15 cellular contexts compared by ENCODE assay signal in genomic region chr3:127745656-127746399, GRCh38.
DNase-seq lines count a peak whose midpoint lies in the region; ATAC-seq and TF ChIP-seq lines count a peak whose summit lies in the region.
"Had no signal": no experiment of that assay in that cellular context is flagged by ENCODE, and none has a peak within 500 bp of the region (broad histone marks: within the 10 kb centered on the region; RNA-seq: fewer than 3 reads in every experiment).

No MANE protein-coding gene starts in this region.

- H3K27me3 Mint-ChIP-seq in mesothelial cell of epicardium (ENCODE audit: low read depth): no peaks in the 10 kb centered on the region
- H3K27me3 Mint-ChIP-seq: B cell had no signal

- peak overlapping the region; percentile 82 for H3K27ac Mint-ChIP-seq in mesothelial cell of epicardium
- H3K27ac Mint-ChIP-seq: activated naive CD8-positive, alpha-beta T cell treated with anti-CD3 and anti-CD28 coated beads for 36 hours; B cell; stimulated activated naive CD8-positive, alpha-beta T cell treated with anti-CD3 and anti-CD28 coated beads, Interleukin-15, Interleukin-2, amounts not matched to agents 100 ng/mL and 50 ng/mL, for 24 hours had no signal

- no peaks in the 10 kb centered on the region for H3K9me3 Mint-ChIP-seq in mesothelial cell of epicardium
- H3K9me3 Mint-ChIP-seq: activated naive CD8-positive, alpha-beta T cell treated with anti-CD3 and anti-CD28 coated beads for 36 hours; stimulated activated naive CD8-positive, alpha-beta T cell treated with anti-CD3 and anti-CD28 coated beads, Interleukin-15, Interleukin-2, amounts not matched to agents 100 ng/mL and 50 ng/mL, for 24 hours had no signal

- H3K36me3 ChIP-seq in KMS-11 (ENCODE audit: insufficient read depth) (no peaks in the 10 kb centered on the region), thoracic aorta (no peaks in the 10 kb centered on the region)

- H3K79me2 ChIP-seq in KMS-11 (ENCODE audit: insufficient read depth, low read depth): no peaks in the 10 kb centered on the region

- H3K9ac ChIP-seq in KMS-11: no peak overlapping the region

- H3K9me3 ChIP-seq in thoracic aorta: no peaks in the 10 kb centered on the region

- in situ Hi-C loops in ACHN (cut with HindIII; ENCODE audit: low pct_ligation_motif_present, low pct_unique_long_range_greater_than_20kb, low sequenced_read_pairs): no loop called here

- no peaks in the 10 kb centered on the region for H3K27me3 ChIP-seq in KMS-11 (ENCODE audit: insufficient read depth, low read depth)
- H3K27me3 ChIP-seq in thoracic aorta (replicated peaks; ENCODE audit: insufficient read depth): no peaks in the 10 kb centered on the region

- DNase-seq in mesothelial cell of epicardium (ENCODE audit: low spot score in 2 of 2, unreplicated experiment in 2 of 2): no peak
- no peak for DNase-seq in thoracic aorta (ENCODE audit: low spot score)
- no peak for DNase-seq in ACHN
- DNase-seq in stimulated activated naive CD4-positive, alpha-beta T cell treated with Interleukin-2 at 50 U/mL for 16 hours (lab: John Stamatoyannopoulos, UW): no peak
- DNase-seq: activated CD4-positive, alpha-beta T cell treated with anti-CD3 and anti-CD28 coated beads, Interleukin-2, amount 50 U/mL, for 1 hour; activated naive CD8-positive, alpha-beta T cell treated with anti-CD3 and anti-CD28 coated beads for 36 hours; kidney glomerular epithelial cell; MM.1S; NCI-H1694 treated with DMSO at 0.1 percent for 48 hours; NCI-H446 had no signal

- H3K36me3 Mint-ChIP-seq in mesothelial cell of epicardium: no peaks in the 10 kb centered on the region
- H3K36me3 Mint-ChIP-seq: activated naive CD8-positive, alpha-beta T cell treated with anti-CD3 and anti-CD28 coated beads for 36 hours had no signal

- no peak overlapping the region for H3K4me3 Mint-ChIP-seq in mesothelial cell of epicardium
- H3K4me3 Mint-ChIP-seq: activated naive CD8-positive, alpha-beta T cell treated with anti-CD3 and anti-CD28 coated beads for 36 hours; B cell; stimulated activated naive CD8-positive, alpha-beta T cell treated with anti-CD3 and anti-CD28 coated beads, Interleukin-15, Interleukin-2, amounts not matched to agents 100 ng/mL and 50 ng/mL, for 24 hours had no signal

- ATAC-seq in thoracic aorta (ENCODE audit: insufficient number of reproducible peaks, low FRiP score, low read depth) (no peak), HG02970 (IDR thresholded peaks at IDR 0.05; ENCODE audit: low FRiP score, unreplicated experiment) (no peak)

- no peak overlapping the region; the same call in 1 of the 2 replicates for H2AFZ ChIP-seq in KMS-11 (ENCODE audit: low read depth)

- no peaks in the 10 kb centered on the region for H4K20me1 ChIP-seq in KMS-11 (ENCODE audit: insufficient read depth)

- H3K4me3 ChIP-seq in KMS-11 (IDR thresholded peaks at IDR 0.05; ENCODE audit: insufficient read depth, low read depth, low read length) (no peak overlapping the region), thoracic aorta (no peak overlapping the region)

- no peak overlapping the region for H3K27ac ChIP-seq in KMS-11
- H3K27ac ChIP-seq in cingulate gyrus (ENCODE audit: low read depth, low read length): peak overlapping the region; percentile 47
- H3K27ac ChIP-seq in thoracic aorta: peak overlapping the region; percentile 74 to 88

- H3K4me1 Mint-ChIP-seq in mesothelial cell of epicardium: peaks cover 42% of the 10 kb centered on the region

- H3K4me2 ChIP-seq in KMS-11: peak overlapping the region; percentile 52; the same call in 1 of the 2 replicates

- TF ChIP-seq CTCF in KMS-11 (conservative IDR thresholded peaks at IDR 0.05; ENCODE audit: low read depth, low read length) (no peak), mesothelial cell of epicardium (IDR thresholded peaks at IDR 0.05; ENCODE audit: unreplicated experiment) (peak; percentile 6), thoracic aorta (IDR thresholded peaks at IDR 0.05) (no peak)

- H3K4me1 ChIP-seq in KMS-11 (ENCODE audit: low read depth, poor library complexity, severe bottlenecking) (peaks cover 64% of the 10 kb centered on the region), thoracic aorta (ENCODE audit: control insufficient read depth in 1 of 2, low read depth in 2 of 2) (peaks cover 26 to 61% of the 10 kb centered on the region in 2 donors)
